ENCODE assay signal across 17 cellular contexts in the genomic region with DNA sequence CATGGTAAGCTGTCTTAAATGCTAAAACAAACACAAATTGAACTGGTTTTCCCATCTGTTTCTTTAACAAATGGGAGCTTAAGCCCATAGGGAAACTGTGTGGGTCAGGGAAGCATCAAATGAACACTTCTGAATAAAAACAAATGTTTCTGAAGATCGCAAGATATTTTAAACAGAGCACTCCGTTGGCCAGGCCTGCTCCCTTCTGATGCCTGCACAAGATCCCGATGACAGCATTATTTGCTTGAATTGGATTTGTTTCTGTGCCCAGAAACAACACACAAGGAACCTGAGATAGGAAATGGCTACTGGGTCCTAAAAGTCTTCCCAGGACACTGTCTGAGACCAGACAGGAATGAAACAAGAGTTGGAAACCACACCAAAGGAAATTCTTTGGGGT.
DNase-seq lines count a peak whose midpoint lies in the region; ATAC-seq and TF ChIP-seq lines count a peak whose summit lies in the region.
"Had no signal": no experiment of that assay in that cellular context is flagged by ENCODE, and none has a peak within 500 bp of the region (broad histone marks: within the 10 kb centered on the region; RNA-seq: fewer than 3 reads in every experiment).

No MANE protein-coding gene starts in this region.

- DNase-seq in SK-N-SH, result peak; percentile 52
- peak; percentile 31 for DNase-seq in esophagus muscularis mucosa (ENCODE audit: extremely low spot score)
- DNase-seq in left kidney (ENCODE audit: low read depth, low spot score), result peak; percentile 7
- no peak for DNase-seq in sigmoid colon
- no peak for DNase-seq in GM10266 (ENCODE audit: extremely low spot score)
- DNase-seq in NCI-H1694 (lab: John Stamatoyannopoulos, UW), result no peak
- DNase-seq: ACHN; BE2C; C1 segment of cervical spinal cord; Caco-2; CD4-positive, CD25-positive, alpha-beta regulatory T cell; GDM1; H9; KBM-7 had no signal

- H3K27ac ChIP-seq in SK-N-SH (ENCODE audit: low read depth in 2 of 2, low read length in 1 of 2) (peak overlapping the region in 1 of 2 experiments; percentile 75; a peak in 2 of 4 replicates), esophagus muscularis mucosa (replicated peaks in 1 of 4) (no peak overlapping the region), sigmoid colon (peak overlapping the region in 3 of 4 donors; percentile 58 to 61 (median 58))

- no peaks in the 10 kb centered on the region for H3F3A ChIP-seq in SK-N-SH (replicated peaks; ENCODE audit: insufficient read depth)

- H3K79me2 ChIP-seq in SK-N-SH (ENCODE audit: insufficient read depth), result no peaks in the 10 kb centered on the region

- H3K4me2 ChIP-seq in SK-N-SH, result no peak overlapping the region

- H3K9ac ChIP-seq in SK-N-SH, result no peak overlapping the region

- no peak overlapping the region for H2AFZ ChIP-seq in SK-N-SH (ENCODE audit: low read depth)

- no peak overlapping the region for H3K4me3 ChIP-seq in SK-N-SH (ENCODE audit: low read depth in 2 of 2, low read length in 1 of 2)
- no peak overlapping the region for H3K4me3 ChIP-seq in esophagus muscularis mucosa
- no peak overlapping the region for H3K4me3 ChIP-seq in sigmoid colon

- WGBS in SK-N-SH (ENCODE audit: low lambda C conversion rate), result 11% methylated on average over 3 of the region's 3 CpGs
- WGBS in esophagus muscularis mucosa, result 35% methylated on average over 3 of the region's 3 CpGs
- WGBS in sigmoid colon, 2 donors, result 67 to 83% methylated on average over 3 of the region's 3 CpGs

- no peaks in the 10 kb centered on the region for H4K20me1 ChIP-seq in SK-N-SH (ENCODE audit: insufficient read depth)

- H3K36me3 ChIP-seq in SK-N-SH (replicated peaks in 1 of 2; ENCODE audit: control insufficient read depth in 1 of 2, insufficient read depth in 2 of 2, low read length in 1 of 2) (no peaks in the 10 kb centered on the region), esophagus muscularis mucosa (no peaks in the 10 kb centered on the region), sigmoid colon (no peaks in the 10 kb centered on the region)
- H3K36me3 ChIP-seq: BE2C had no signal

- peak in 1 of 2 experiments; percentile 88; a peak in 2 of 4 replicates for TF ChIP-seq EP300 in SK-N-SH (IDR thresholded peaks at IDR 0.05; ENCODE audit: borderline replicate concordance in 1 of 2, low read depth in 1 of 2, low read length in 1 of 2)
- no peak for TF ChIP-seq EP300 in esophagus muscularis mucosa (IDR thresholded peaks at IDR 0.05)
- peak in 1 of 4 donors; percentile 67 for TF ChIP-seq EP300 in sigmoid colon (IDR thresholded peaks at IDR 0.05)

- no peaks in the 10 kb centered on the region for H3K9me2 ChIP-seq in SK-N-SH

- TF ChIP-seq POLR2A in esophagus muscularis mucosa (IDR thresholded peaks at IDR 0.05; ENCODE audit: low read depth) (no peak), sigmoid colon (IDR thresholded peaks at IDR 0.05) (no peak)

- H3K4me1 ChIP-seq in SK-N-SH (ENCODE audit: control insufficient read depth in 1 of 2, insufficient read depth in 2 of 2, low read depth in 1 of 2, low read length in 1 of 2) (peaks cover 0 to 2% of the 10 kb centered on the region in 2 experiments; a peak in 1 of 4 replicates), esophagus muscularis mucosa (peaks cover 0 to 7% (median 4%) of the 10 kb centered on the region in 4 donors), sigmoid colon (peaks cover 0 to 11% (median 6%) of the 10 kb centered on the region in 4 donors)
- H3K4me1 ChIP-seq: BE2C, Caco-2 had no signal

- no peaks in the 10 kb centered on the region for H3K27me3 ChIP-seq in SK-N-SH (ENCODE audit: insufficient read depth)
- H3K27me3 ChIP-seq in esophagus muscularis mucosa, result peaks cover 0 to 2% (median under 1%) of the 10 kb centered on the region in 4 donors
- H3K27me3 ChIP-seq in sigmoid colon, result no peaks in the 10 kb centered on the region
- H3K27me3 ChIP-seq: BE2C had no signal

- CTCF ChIA-PET in SK-N-SH (lab: Yijun Ruan, JAX), result no interaction called here

- H3K9me3 ChIP-seq in SK-N-SH (no peaks in the 10 kb centered on the region), esophagus muscularis mucosa (no peaks in the 10 kb centered on the region), sigmoid colon (no peaks in the 10 kb centered on the region)
- H3K9me3 ChIP-seq: BE2C, Caco-2 had no signal

- TF ChIP-seq CTCF in SK-N-SH (IDR thresholded peaks at IDR 0.05) (no peak), esophagus muscularis mucosa (IDR thresholded peaks at IDR 0.05) (no peak), sigmoid colon (IDR thresholded peaks at IDR 0.05) (no peak), GM10266 (IDR thresholded peaks at IDR 0.05; ENCODE audit: control insufficient read depth, insufficient read depth, low read depth, missing control alignments) (no peak)

- POLR2A ChIA-PET in SK-N-SH (lab: Yijun Ruan, JAX), result no interaction called here

- intact Hi-C loops in esophagus muscularis mucosa (cut with DNase I) (no loop called here), sigmoid colon (cut with DNase I) (no loop called here)

- ATAC-seq in HG02884 (IDR thresholded peaks at IDR 0.05; ENCODE audit: unreplicated experiment) (no peak), HG02678 (IDR thresholded peaks at IDR 0.05; ENCODE audit: unreplicated experiment) (no peak)
- ATAC-seq: HepG2 had no signal

- TF ChIP-seq RAD21 in SK-N-SH (IDR thresholded peaks at IDR 0.05; ENCODE audit: low read length), result peak; percentile 24; the same call in 1 of the 2 replicates

TF ChIP-seq in SK-N-SH, 30 proteins besides CTCF, POLR2A, EP300 and RAD21:
- TF ChIP-seq NRF1 (IDR thresholded peaks at IDR 0.05; ENCODE audit: low read depth, low read length) (no peak), FOXJ3 (CRISPR knock-in tag; IDR thresholded peaks at IDR 0.05) (no peak), FOSL2 (IDR thresholded peaks at IDR 0.05; ENCODE audit: borderline replicate concordance, low read depth) (no peak), RCOR1 (IDR thresholded peaks at IDR 0.05; ENCODE audit: low read length) (peak; percentile 68), USF2 (IDR thresholded peaks at IDR 0.05; ENCODE audit: borderline replicate concordance, low read depth, low read length) (no peak), CHD2 (IDR thresholded peaks at IDR 0.05; ENCODE audit: low read length, partially characterized antibody) (peak; percentile 69), GATA2 (CRISPR knock-in tag; IDR thresholded peaks at IDR 0.05) (peak; percentile 86), JUND (IDR thresholded peaks at IDR 0.05) (no peak), POLR2AphosphoS5 (IDR thresholded peaks at IDR 0.05; ENCODE audit: low read depth, low read length) (no peak)
- TF ChIP-seq, protein P1, sequence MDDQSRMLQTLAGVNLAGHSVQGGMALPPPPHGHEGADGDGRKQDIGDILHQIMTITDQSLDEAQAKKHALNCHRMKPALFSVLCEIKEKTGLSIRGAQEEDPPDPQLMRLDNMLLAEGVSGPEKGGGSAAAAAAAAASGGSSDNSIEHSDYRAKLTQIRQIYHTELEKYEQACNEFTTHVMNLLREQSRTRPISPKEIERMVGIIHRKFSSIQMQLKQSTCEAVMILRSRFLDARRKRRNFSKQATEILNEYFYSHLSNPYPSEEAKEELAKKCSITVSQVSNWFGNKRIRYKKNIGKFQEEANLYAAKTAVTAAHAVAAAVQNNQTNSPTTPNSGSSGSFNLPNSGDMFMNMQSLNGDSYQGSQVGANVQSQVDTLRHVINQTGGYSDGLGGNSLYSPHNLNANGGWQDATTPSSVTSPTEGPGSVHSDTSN (IDR thresholded peaks at IDR 0.05), result no peak
- TF ChIP-seq, protein P2, sequence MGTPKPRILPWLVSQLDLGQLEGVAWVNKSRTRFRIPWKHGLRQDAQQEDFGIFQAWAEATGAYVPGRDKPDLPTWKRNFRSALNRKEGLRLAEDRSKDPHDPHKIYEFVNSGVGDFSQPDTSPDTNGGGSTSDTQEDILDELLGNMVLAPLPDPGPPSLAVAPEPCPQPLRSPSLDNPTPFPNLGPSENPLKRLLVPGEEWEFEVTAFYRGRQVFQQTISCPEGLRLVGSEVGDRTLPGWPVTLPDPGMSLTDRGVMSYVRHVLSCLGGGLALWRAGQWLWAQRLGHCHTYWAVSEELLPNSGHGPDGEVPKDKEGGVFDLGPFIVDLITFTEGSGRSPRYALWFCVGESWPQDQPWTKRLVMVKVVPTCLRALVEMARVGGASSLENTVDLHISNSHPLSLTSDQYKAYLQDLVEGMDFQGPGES (IDR thresholded peaks at IDR 0.05; ENCODE audit: low read depth, low read length), result no peak

Comparison
In these comparisons a context has a peak if more than half of its experiments do, and no peak if none do; other contexts are left out.
1. DNase-seq: peak in SK-N-SH (single experiment), esophagus muscularis mucosa (single experiment) and left kidney (single experiment); none in sigmoid colon (single experiment), GM10266 (single experiment) and NCI-H1694 (single experiment).
2. H3K27ac ChIP-seq: peak in sigmoid colon (3 of 4); none in esophagus muscularis mucosa (0 of 4).